Comparison of ENCODE assay signal across 8 cellular contexts in genomic region chr4:163558539-163559044, GRCh38.
DNase-seq lines count a peak whose midpoint lies in the region; ATAC-seq and TF ChIP-seq lines count a peak whose summit lies in the region.

No MANE protein-coding gene starts in this region.

- intact Hi-C loops in activated T-helper 1 cell treated with anti-CD3 and anti-CD28 coated beads, Interleukin-12 subunit alpha, Interleukin-12 subunit beta, Interleukin-2, Interleukin-4 antibody, amounts not matched to agents 30 ng/mL and 10 ng/mL and 1 ng/mL, durations not matched to agents 14 hours and 24 hours and 36 hours (cut with micrococcal nuclease) = no loop called here

- H3K9me3 Mint-ChIP-seq in activated T-helper 1 cell treated with anti-CD3 and anti-CD28 coated beads, Interleukin-12 subunit alpha, Interleukin-12 subunit beta, Interleukin-2, Interleukin-4 antibody, amounts not matched to agents 30 ng/mL and 10 ng/mL and 1 ng/mL, durations not matched to agents 14 hours and 24 hours and 36 hours = no peaks in the 10 kb centered on the region
- H3K9me3 Mint-ChIP-seq in nephron progenitor cell = peaks cover 8% of the 10 kb centered on the region

- no peak overlapping the region for H3K4me3 Mint-ChIP-seq in activated T-helper 1 cell treated with anti-CD3 and anti-CD28 coated beads, Interleukin-12 subunit alpha, Interleukin-12 subunit beta, Interleukin-2, Interleukin-4 antibody, amounts not matched to agents 30 ng/mL and 10 ng/mL and 1 ng/mL, durations not matched to agents 14 hours and 24 hours and 36 hours
- no peak overlapping the region for H3K4me3 Mint-ChIP-seq in nephron progenitor cell

- ATAC-seq in GM19397 (IDR thresholded peaks at IDR 0.05; ENCODE audit: unreplicated experiment) = peak; percentile 70
- peak; percentile 68 for ATAC-seq in HG03521 (IDR thresholded peaks at IDR 0.05; ENCODE audit: unreplicated experiment)
- no peak for ATAC-seq in GM18873 (IDR thresholded peaks at IDR 0.05; ENCODE audit: low FRiP score, unreplicated experiment)

- H3K4me1 ChIP-seq in BLaER1 = peaks cover 25% of the 10 kb centered on the region

- H3K4me3 ChIP-seq in BLaER1 (no peak overlapping the region), epithelial cell of esophagus (ENCODE audit: low read length) (no peak overlapping the region)

- H3K27me3 ChIP-seq in BLaER1 = no peaks in the 10 kb centered on the region

- H3K27me3 Mint-ChIP-seq in activated T-helper 1 cell treated with anti-CD3 and anti-CD28 coated beads, Interleukin-12 subunit alpha, Interleukin-12 subunit beta, Interleukin-2, Interleukin-4 antibody, amounts not matched to agents 30 ng/mL and 10 ng/mL and 1 ng/mL, durations not matched to agents 14 hours and 24 hours and 36 hours (ENCODE audit: insufficient read depth) = peaks cover 5% of the 10 kb centered on the region
- H3K27me3 Mint-ChIP-seq in nephron progenitor cell (ENCODE audit: low read depth, poor library complexity) = peaks cover 3% of the 10 kb centered on the region

- H3K36me3 ChIP-seq in BLaER1 = no peaks in the 10 kb centered on the region

- DNase-seq in epithelial cell of esophagus (ENCODE audit: low read depth) (peak; percentile 12), nephron progenitor cell (no peak), AG08396 (ENCODE audit: low spot score) (no peak)
- DNase-seq in activated T-helper 1 cell treated with anti-CD3 and anti-CD28 coated beads, Interleukin-12 subunit alpha, Interleukin-12 subunit beta, Interleukin-2, Interleukin-4 antibody, amounts not matched to agents 30 ng/mL and 10 ng/mL and 1 ng/mL, durations not matched to agents 14 hours and 24 hours and 36 hours (ENCODE audit: low spot score) = no peak

- no peak overlapping the region for H3K27ac Mint-ChIP-seq in activated T-helper 1 cell treated with anti-CD3 and anti-CD28 coated beads, Interleukin-12 subunit alpha, Interleukin-12 subunit beta, Interleukin-2, Interleukin-4 antibody, amounts not matched to agents 30 ng/mL and 10 ng/mL and 1 ng/mL, durations not matched to agents 14 hours and 24 hours and 36 hours
- H3K27ac Mint-ChIP-seq in nephron progenitor cell = no peak overlapping the region

- no peaks in the 10 kb centered on the region; the same call in 1 of the 2 replicates for H3K9me3 ChIP-seq in BLaER1

- no peaks in the 10 kb centered on the region for H4K20me1 ChIP-seq in BLaER1

- no peak overlapping the region for H3K9ac ChIP-seq in BLaER1

- H3K36me3 Mint-ChIP-seq in activated T-helper 1 cell treated with anti-CD3 and anti-CD28 coated beads, Interleukin-12 subunit alpha, Interleukin-12 subunit beta, Interleukin-2, Interleukin-4 antibody, amounts not matched to agents 30 ng/mL and 10 ng/mL and 1 ng/mL, durations not matched to agents 14 hours and 24 hours and 36 hours (ENCODE audit: low read depth) = no peaks in the 10 kb centered on the region
- H3K36me3 Mint-ChIP-seq in nephron progenitor cell (ENCODE audit: low read depth) = no peaks in the 10 kb centered on the region

- H3K4me1 Mint-ChIP-seq in activated T-helper 1 cell treated with anti-CD3 and anti-CD28 coated beads, Interleukin-12 subunit alpha, Interleukin-12 subunit beta, Interleukin-2, Interleukin-4 antibody, amounts not matched to agents 30 ng/mL and 10 ng/mL and 1 ng/mL, durations not matched to agents 14 hours and 24 hours and 36 hours (ENCODE audit: low read depth) = peaks cover 17% of the 10 kb centered on the region
- H3K4me1 Mint-ChIP-seq in nephron progenitor cell = no peaks in the 10 kb centered on the region

- TF ChIP-seq CTCF in epithelial cell of esophagus (IDR thresholded peaks at IDR 0.05; ENCODE audit: insufficient read depth, low read depth, low read length, missing control alignments) (no peak), nephron progenitor cell (IDR thresholded peaks at IDR 0.05) (no peak)

- H3K27ac ChIP-seq in BLaER1 = 0 out of 2 replicates have a peak overlapping the region, but pooled peaks have one; percentile 25

- peak overlapping the region; percentile 50 for H3K4me2 ChIP-seq in BLaER1
